16 cellular contexts compared by ENCODE assay signal in genomic region chr11:115706735-115707134, GRCh38.
"Had no signal": no experiment of that assay in that cellular context is flagged by ENCODE, and none has a peak within 500 bp of the region (broad histone marks: within the 10 kb centered on the region; RNA-seq: fewer than 3 reads in every experiment).

No MANE protein-coding gene starts in this region.

- H3K4me3 ChIP-seq: colonic mucosa, lung had no signal

- H3K36me3 ChIP-seq: colonic mucosa had no signal

- FAIRE-seq: urothelium cell line had no signal

- H3K9me3 ChIP-seq: colonic mucosa had no signal

- H3K4me1 ChIP-seq: colonic mucosa had no signal

- H3K27me3 ChIP-seq: colonic mucosa had no signal

- H3K27ac ChIP-seq: colonic mucosa had no signal

- ATAC-seq: activated T-cell treated with anti-CD3 and anti-CD28 coated beads, Interleukin-2, amount 50 U/mL, for 4 hours had no signal

- DNase-seq: activated CD4-positive, alpha-beta memory T cell treated with anti-CD3 and anti-CD28 coated beads for 36 hours; activated CD4-positive, alpha-beta T cell treated with anti-CD3 and anti-CD28 coated beads for 1 hour; activated gamma-delta T cell; activated naive CD8-positive, alpha-beta T cell treated with anti-CD3 and anti-CD28 coated beads for 36 hours; activated T-cell treated with anti-CD3 and anti-CD28 coated beads, Interleukin-2, amount 50 U/mL, for 4 hours; anterior cingulate cortex; caudate nucleus; colonic mucosa; effector CD8-positive, alpha-beta T cell; glutamatergic neuron; naive B cell; nucleus accumbens; stimulated activated CD4-positive, alpha-beta T cell treated with anti-CD3 and anti-CD28 coated beads, Interleukin-2, amount 100 ng/mL, for 48 hours; stimulated activated CD8-positive, alpha-beta memory T cell treated with anti-CD3 and anti-CD28 coated beads, Interleukin-4, amount 100 ng/mL, for 48 hours had no signal
